ENCODE assay signal across 8 cellular contexts in genomic region chr3:14410501-14411165, GRCh38. TPM values are rescaled to one million over a fixed set of nuclear protein-coding genes. Genes with fewer than 3 reads are reported as not detected.
DNase-seq lines count a peak whose midpoint lies in the region; ATAC-seq and TF ChIP-seq lines count a peak whose summit lies in the region.

No MANE protein-coding gene starts in this region.

- H3K4me3 Mint-ChIP-seq in activated naive CD8-positive, alpha-beta T cell treated with anti-CD3 and anti-CD28 coated beads, Interleukin-2, amount 50 U/mL, for 24 hours: peak overlapping the region; percentile 70

- H3K4me1 ChIP-seq in lower lobe of right lung: peaks cover 78% of the 10 kb centered on the region

- ATAC-seq in GM19351 (IDR thresholded peaks at IDR 0.05; ENCODE audit: unreplicated experiment) (peak; percentile 78), lower lobe of right lung (peak; percentile 80 to 83), HG02870 (IDR thresholded peaks at IDR 0.05; ENCODE audit: unreplicated experiment) (no peak)
- ATAC-seq in activated naive CD8-positive, alpha-beta T cell treated with anti-CD3 and anti-CD28 coated beads, Interleukin-2, amount 50 U/mL, for 24 hours: peak; percentile 96

- H3K9me3 ChIP-seq in MG63 (no peaks in the 10 kb centered on the region), lower lobe of right lung (no peaks in the 10 kb centered on the region)

- H3K27me3 ChIP-seq in MG63: no peaks in the 10 kb centered on the region
- no peaks in the 10 kb centered on the region for H3K27me3 ChIP-seq in lower lobe of right lung (ENCODE audit: low read depth)

- DNase-seq in MG63 (peak; percentile 88), lower lobe of right lung (peak; percentile 76), NCI-H1092 (lab: John Stamatoyannopoulos, UW) (no peak), NCI-H524 (lab: John Stamatoyannopoulos, UW) (no peak), superior temporal gyrus (ENCODE audit: extremely low spot score) (no peak)
- DNase-seq in activated naive CD8-positive, alpha-beta T cell treated with anti-CD3 and anti-CD28 coated beads, Interleukin-2, amount 50 U/mL, for 24 hours: peak; percentile 58

- H3K9me3 Mint-ChIP-seq in activated naive CD8-positive, alpha-beta T cell treated with anti-CD3 and anti-CD28 coated beads, Interleukin-2, amount 50 U/mL, for 24 hours: no peaks in the 10 kb centered on the region

- no peaks in the 10 kb centered on the region for H3K27me3 Mint-ChIP-seq in activated naive CD8-positive, alpha-beta T cell treated with anti-CD3 and anti-CD28 coated beads, Interleukin-2, amount 50 U/mL, for 24 hours

- intact Hi-C loops in lower lobe of right lung (cut with DNase I): no loop called here

- H3K36me3 ChIP-seq in MG63 (no peaks in the 10 kb centered on the region), lower lobe of right lung (peaks cover 15% of the 10 kb centered on the region)

- peak overlapping the region; percentile 95 for H3K27ac Mint-ChIP-seq in activated naive CD8-positive, alpha-beta T cell treated with anti-CD3 and anti-CD28 coated beads, Interleukin-2, amount 50 U/mL, for 24 hours

- H3K4me1 Mint-ChIP-seq in activated naive CD8-positive, alpha-beta T cell treated with anti-CD3 and anti-CD28 coated beads, Interleukin-2, amount 50 U/mL, for 24 hours: peaks cover 63% of the 10 kb centered on the region

- H3K27ac ChIP-seq in lower lobe of right lung: peak overlapping the region; percentile 68

- H3K36me3 Mint-ChIP-seq in activated naive CD8-positive, alpha-beta T cell treated with anti-CD3 and anti-CD28 coated beads, Interleukin-2, amount 50 U/mL, for 24 hours (ENCODE audit: low read depth): peaks cover 42% of the 10 kb centered on the region

- H3K4me3 ChIP-seq in MG63 (no peak overlapping the region), lower lobe of right lung (no peak overlapping the region)

- no peak for TF ChIP-seq CTCF in lower lobe of right lung (IDR thresholded peaks at IDR 0.05)

RNA-seq across cellular contexts. Expression of gene SLC6A6, which starts 8.2 kb away (rescaled TPM):
- 2.6 and 3.4 TPM in 2 replicates for total RNA-seq in MG63 (2014; rRNA removed; shearing (Covaris generic); ENCODE audit: low replicate concordance)
- 84.0 TPM for total RNA-seq in lower lobe of right lung

Comparison
In these comparisons a context has a peak if more than half of its experiments do, and no peak if none do; other contexts are left out.
1. DNase-seq: peak in MG63 (single experiment), activated naive CD8-positive, alpha-beta T cell treated with anti-CD3 and anti-CD28 coated beads, Interleukin-2, amount 50 U/mL, for 24 hours (single experiment) and lower lobe of right lung (single experiment); none in NCI-H1092 (single experiment), NCI-H524 (0 of 2) and superior temporal gyrus (single experiment).
2. RNA of gene SLC6A6, which starts 8.2 kb away (total RNA-seq): 84.0 TPM in lower lobe of right lung (single experiment); 2.6 to 3.4 TPM in MG63; every median in the first group is over 10 times any median in the second.